In genomic region chr11:11243790-11244469, GRCh38 we compare ENCODE assay signal across 9 cellular contexts.
A peak's percentile ranks its signal among the peaks of the same experiment; 100 is the strongest.
DNase-seq lines count a peak whose midpoint lies in the region; ATAC-seq and TF ChIP-seq lines count a peak whose summit lies in the region.
"Had no signal": no experiment of that assay in that cellular context is flagged by ENCODE, and none has a peak within 500 bp of the region (broad histone marks: within the 10 kb centered on the region; RNA-seq: fewer than 3 reads in every experiment).

No MANE protein-coding gene starts in this region.

- H3K4me1 ChIP-seq in HCT116 (ENCODE audit: control insufficient read depth in 1 of 2, insufficient read depth in 2 of 2, low read length in 2 of 2) (no peaks in the 10 kb centered on the region), Peyer's patch (peaks cover 0 to 25% (median 3%) of the 10 kb centered on the region in 4 donors)
- peaks cover 21% of the 10 kb centered on the region for H3K4me1 ChIP-seq in effector memory CD4-positive, alpha-beta T cell (ENCODE audit: control insufficient read depth, insufficient read depth, low read length, poor library complexity, severe bottlenecking)

- DNase-seq in GM10248 (ENCODE audit: extremely low spot score) (peak; percentile 45), HCT116 (ENCODE audit: low read depth, low spot score) (no peak), Peyer's patch (peak; percentile 52 to 65 (median 58)), nephron progenitor cell (peak; percentile 68), 8988T (no peak), NCI-H446 treated with DMSO at 0.1 percent for 48 hours (lab: John Stamatoyannopoulos, UW) (no peak)
- peak; percentile 2 to 36 (median 34) for DNase-seq in effector memory CD4-positive, alpha-beta T cell

- H4K20me1 ChIP-seq in HCT116 (ENCODE audit: insufficient read depth) = no peaks in the 10 kb centered on the region

- POLR2A ChIA-PET in GM10248 (lab: Yijun Ruan, JAX) = no interaction called here
- POLR2A ChIA-PET in HCT116 (lab: Charles Lee) = no interaction called here

- TF ChIP-seq CTCF in GM10248 (IDR thresholded peaks at IDR 0.05; ENCODE audit: control extremely low read depth, extremely low read depth, low read depth, missing control alignments) = no peak
- no peak for TF ChIP-seq CTCF in HCT116 (IDR thresholded peaks at IDR 0.05 in 2 of 3, conservative IDR thresholded peaks at IDR 0.05 in 1 of 3; ENCODE audit: borderline replicate concordance in 1 of 3, insufficient read depth in 1 of 3, low read depth in 2 of 3, low read length in 2 of 3)
- TF ChIP-seq CTCF in Peyer's patch (IDR thresholded peaks at IDR 0.05) = no peak
- TF ChIP-seq CTCF in nephron progenitor cell (IDR thresholded peaks at IDR 0.05) = no peak

- no peaks in the 10 kb centered on the region for H3K79me2 ChIP-seq in HCT116 (ENCODE audit: insufficient read depth, low read length)

- H3K27ac ChIP-seq in HCT116 (ENCODE audit: low read depth, low read length) (no peak overlapping the region), Peyer's patch (peak overlapping the region; percentile 42 to 78 (median 60))
- H3K27ac ChIP-seq in effector memory CD4-positive, alpha-beta T cell (ENCODE audit: insufficient read depth, low read length, poor library complexity, severe bottlenecking) = peak overlapping the region; percentile 58

- RAD21 ChIA-PET in HCT116 (lab: Charles Lee; ENCODE audit: low non-redundant PET in 1 of 2, low total read pairs in 2 of 2, uncharacterized antibody in 2 of 2, unreplicated experiment in 2 of 2) = no interaction called here

- intact Hi-C loops in HCT116 (cut with micrococcal nuclease) = loop anchor here (2.0 kb wide), 1 partner anchor 53 kb away; no protein-coding TSS in a partner anchor

- H3K9me3 Mint-ChIP-seq in nephron progenitor cell = peaks cover 23% of the 10 kb centered on the region

- peaks cover 8% of the 10 kb centered on the region for H3K36me3 Mint-ChIP-seq in nephron progenitor cell (ENCODE audit: low read depth)

- ATAC-seq in HCT116 (peak; percentile 93), GM21717 (IDR thresholded peaks at IDR 0.05; ENCODE audit: unreplicated experiment) (no peak)

- no peak overlapping the region for H2AFZ ChIP-seq in HCT116 (ENCODE audit: low read depth, low read length, poor library complexity, severe bottlenecking)

- BruUV-seq in HCT116 (replicated peaks; lab: Mats Ljungman, UMichigan) = no TSS peak

- no peak overlapping the region for H3K4me3 Mint-ChIP-seq in nephron progenitor cell
- H3K4me3 Mint-ChIP-seq: immature natural killer cell had no signal

- H3K27me3 ChIP-seq in HCT116 (ENCODE audit: insufficient read depth, low read length) = no peaks in the 10 kb centered on the region
- no peaks in the 10 kb centered on the region for H3K27me3 ChIP-seq in Peyer's patch
- H3K27me3 ChIP-seq in effector memory CD4-positive, alpha-beta T cell (replicated peaks; ENCODE audit: control insufficient read depth, insufficient read depth, low read length, poor library complexity, severe bottlenecking) = no peaks in the 10 kb centered on the region

- TF ChIP-seq POLR2A in HCT116 (IDR thresholded peaks at IDR 0.05; ENCODE audit: borderline replicate concordance, extremely low read depth, insufficient read depth, insufficient read length) (no peak), Peyer's patch (IDR thresholded peaks at IDR 0.05) (no peak)

- no peaks in the 10 kb centered on the region for H3K9me2 ChIP-seq in HCT116 (ENCODE audit: insufficient read depth)

- H3K27ac Mint-ChIP-seq in nephron progenitor cell = peak overlapping the region; percentile 66
- H3K27ac Mint-ChIP-seq: immature natural killer cell had no signal

- CTCF ChIA-PET in GM10248 (lab: Yijun Ruan, JAX) (interaction anchor here (0.8 to 2.9 kb wide), 9 partner anchors 9 to 451 kb away, joined by 3 to 18 read pairs (median 3); no protein-coding TSS in a partner anchor), HCT116 (lab: Charles Lee) (interaction anchor here (0.8 to 1.1 kb wide), 2 partner anchors 12 to 216 kb away, joined by 3 read pairs; no protein-coding TSS in a partner anchor)

- H3K4me3 ChIP-seq in HCT116 (replicated peaks in 1 of 2; ENCODE audit: low read depth in 1 of 2, low read length in 2 of 2) (no peak overlapping the region), Peyer's patch (no peak overlapping the region)
- no peak overlapping the region for H3K4me3 ChIP-seq in effector memory CD4-positive, alpha-beta T cell (ENCODE audit: insufficient read depth, low read depth, low read length, poor library complexity, severe bottlenecking)

- TF ChIP-seq RAD21 in HCT116 (IDR thresholded peaks at IDR 0.05; ENCODE audit: low read depth) = no peak

- H3K9me3 ChIP-seq in HCT116 (ENCODE audit: control insufficient read depth in 1 of 2, insufficient read depth in 1 of 2, low read depth in 1 of 2, low read length in 2 of 2) (no peaks in the 10 kb centered on the region), Peyer's patch (no peaks in the 10 kb centered on the region)
- H3K9me3 ChIP-seq in effector memory CD4-positive, alpha-beta T cell (ENCODE audit: control insufficient read depth, low read length) = no peaks in the 10 kb centered on the region

- H3K9ac ChIP-seq in HCT116 (ENCODE audit: low read length) = no peak overlapping the region

- no peak overlapping the region for H3K4me2 ChIP-seq in HCT116 (ENCODE audit: low read length)

- H3K4me1 Mint-ChIP-seq in nephron progenitor cell = peaks cover 19% of the 10 kb centered on the region

- peaks cover 19% of the 10 kb centered on the region for H3K27me3 Mint-ChIP-seq in nephron progenitor cell (ENCODE audit: low read depth, poor library complexity)

- H3K36me3 ChIP-seq in HCT116 (ENCODE audit: control insufficient read depth in 1 of 2, insufficient read depth in 2 of 2, low read length in 2 of 2) (no peaks in the 10 kb centered on the region), Peyer's patch (no peaks in the 10 kb centered on the region)
- no peaks in the 10 kb centered on the region for H3K36me3 ChIP-seq in effector memory CD4-positive, alpha-beta T cell (ENCODE audit: control insufficient read depth, insufficient read depth, low read length)

TF ChIP-seq in HCT116, 20 proteins besides CTCF, POLR2A, EP300 and RAD21 (continues in another document):
- TF ChIP-seq CEBPB (IDR thresholded peaks at IDR 0.05; ENCODE audit: low read depth) (no peak), MAX (IDR thresholded peaks at IDR 0.05) (no peak), EZH2 (IDR thresholded peaks at IDR 0.05) (no peak), CBX3 (IDR thresholded peaks at IDR 0.05; ENCODE audit: low read depth) (no peak), ELF1 (IDR thresholded peaks at IDR 0.05; ENCODE audit: borderline replicate concordance, low read depth) (no peak), SRF (IDR thresholded peaks at IDR 0.05; ENCODE audit: low read depth) (no peak), SIN3A (IDR thresholded peaks at IDR 0.05; ENCODE audit: low read depth) (no peak), SP1 (IDR thresholded peaks at IDR 0.05; ENCODE audit: low read depth) (no peak), ZBTB33 (IDR thresholded peaks at IDR 0.05; ENCODE audit: extremely low read depth, insufficient replicate concordance, low read length) (no peak), JUND (IDR thresholded peaks at IDR 0.05) (no peak), FOSL1 (IDR thresholded peaks at IDR 0.05; ENCODE audit: low read depth) (no peak), ZNF274 (IDR thresholded peaks at IDR 0.05; ENCODE audit: low read depth, low read length) (no peak), POLR2AphosphoS5 (IDR thresholded peaks at IDR 0.05; ENCODE audit: low read depth, low read length) (no peak), ZFX (IDR thresholded peaks at IDR 0.05) (no peak), TCF7L2 (IDR thresholded peaks at IDR 0.05; ENCODE audit: borderline replicate concordance, extremely low read depth, insufficient read depth, insufficient read length) (no peak)

Comparison
In these comparisons a context has a peak if more than half of its experiments do, and no peak if none do; other contexts are left out.
1. DNase-seq: peak in GM10248 (single experiment), Peyer's patch (3 of 3), effector memory CD4-positive, alpha-beta T cell (3 of 3) and nephron progenitor cell (single experiment); none in HCT116 (single experiment), 8988T (single experiment) and NCI-H446 treated with DMSO at 0.1 percent for 48 hours (single experiment).